ENCODE assay signal across 18 cellular contexts in the genomic region with DNA sequence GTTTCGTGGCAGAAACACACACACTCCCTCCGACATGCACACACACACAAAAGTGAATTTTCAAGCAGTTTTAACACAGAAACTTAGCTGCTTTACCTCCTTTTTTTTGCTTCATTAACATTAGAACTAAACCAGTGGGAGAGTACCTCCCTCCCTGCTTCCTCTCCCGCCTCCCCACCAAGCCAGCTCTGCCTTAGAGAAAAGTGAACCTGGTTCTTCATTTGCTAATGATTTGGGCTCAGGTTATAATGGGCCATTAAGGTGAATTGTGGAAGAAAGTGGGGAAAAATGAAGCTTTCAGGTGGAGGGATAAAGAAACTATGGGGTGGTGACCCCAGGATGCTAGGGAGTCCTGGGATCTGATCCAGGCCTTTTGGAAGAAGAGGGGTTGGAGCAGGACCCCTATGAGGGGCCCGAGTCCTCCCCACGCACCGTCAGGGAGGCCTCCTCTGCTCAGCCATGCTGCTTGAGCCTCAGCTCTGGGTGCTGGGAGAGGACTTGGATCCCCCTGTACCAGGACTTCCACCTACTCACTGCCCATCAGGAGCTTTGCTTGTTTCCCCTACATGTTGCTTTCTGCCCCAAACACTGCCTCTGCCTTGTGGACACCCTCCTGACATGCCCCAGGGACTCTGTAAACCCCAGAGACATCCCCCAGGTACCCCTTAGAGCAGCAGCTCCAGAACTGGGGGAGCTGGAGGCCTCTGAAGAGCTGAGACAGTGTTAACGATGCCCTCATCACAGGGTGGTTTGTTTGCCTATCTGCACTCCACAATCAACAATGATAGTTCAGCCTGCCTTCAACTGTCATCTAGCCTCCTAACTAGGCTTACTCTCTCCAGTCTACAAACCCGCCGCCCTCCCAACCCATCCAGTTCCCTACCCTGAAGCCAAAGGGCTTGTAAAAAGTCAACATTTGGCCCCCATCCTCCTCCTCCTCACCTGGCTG. TPM values are rescaled to one million over a fixed set of nuclear protein-coding genes. Genes with fewer than 3 reads are reported as not detected.
DNase-seq lines count a peak whose midpoint lies in the region; ATAC-seq, FAIRE-seq and TF ChIP-seq lines count a peak whose summit lies in the region.
"Had no signal": no experiment of that assay in that cellular context is flagged by ENCODE, and none has a peak within 500 bp of the region (broad histone marks: within the 10 kb centered on the region; RNA-seq: fewer than 3 reads in every experiment).

No MANE protein-coding gene starts in this region.

- H3K36me3 ChIP-seq in CD8-positive, alpha-beta memory T cell (ENCODE audit: insufficient read depth, low read length) = no peaks in the 10 kb centered on the region
- no peaks in the 10 kb centered on the region for H3K36me3 ChIP-seq in HUES48 (ENCODE audit: control insufficient read depth, insufficient read depth, low read length)
- no peaks in the 10 kb centered on the region for H3K36me3 ChIP-seq in GM12878 (ENCODE audit: control insufficient read depth in 2 of 2, insufficient read depth in 2 of 2, low read length in 1 of 2)
- H3K36me3 ChIP-seq: pancreas had no signal

- no peaks in the 10 kb centered on the region for H3K27me3 ChIP-seq in CD8-positive, alpha-beta memory T cell (ENCODE audit: insufficient read depth, low read length, poor library complexity, severe bottlenecking)
- H3K27me3 ChIP-seq in HUES48 (ENCODE audit: control insufficient read depth, insufficient read depth, low read length) (no peaks in the 10 kb centered on the region), GM12878 (replicated peaks in 1 of 2; ENCODE audit: control insufficient read depth in 2 of 2, insufficient read depth in 2 of 2, low read length in 1 of 2) (no peaks in the 10 kb centered on the region)
- H3K27me3 ChIP-seq: pancreas had no signal

- peak overlapping the region; percentile 29 for H3K27ac ChIP-seq in CD8-positive, alpha-beta memory T cell (ENCODE audit: low read depth, low read length)
- H3K27ac ChIP-seq in HUES48 (ENCODE audit: low read depth, low read length) = peak overlapping the region; percentile 92
- no peak overlapping the region for H3K27ac ChIP-seq in GM12878 (ENCODE audit: control insufficient read depth, insufficient read depth)
- H3K27ac ChIP-seq: GM23248, HL-60, pancreas had no signal

- H3K36me3 Mint-ChIP-seq in CD8-positive, alpha-beta memory T cell = no peaks in the 10 kb centered on the region
- no peaks in the 10 kb centered on the region for H3K36me3 Mint-ChIP-seq in memory B cell

- no peak overlapping the region for H3K4me3 ChIP-seq in CD8-positive, alpha-beta memory T cell (ENCODE audit: low read length)
- H3K4me3 ChIP-seq in HUES48 (ENCODE audit: low read depth, low read length) (peak overlapping the region; percentile 31; the same call in 1 of the 2 replicates), GM12878 (no peak overlapping the region)
- H3K4me3 ChIP-seq: GM23248, pancreas had no signal

- H3K4me1 Mint-ChIP-seq in CD8-positive, alpha-beta memory T cell = peaks cover 0 to 10% (median 4%) of the 10 kb centered on the region in 3 donors
- peaks cover 3% of the 10 kb centered on the region for H3K4me1 Mint-ChIP-seq in memory B cell

- no peak for TF ChIP-seq EP300 in GM12878 (IDR thresholded peaks at IDR 0.05; ENCODE audit: borderline replicate concordance in 1 of 2, control insufficient read depth in 1 of 2, low read depth in 2 of 2, low read length in 2 of 2)

- no peaks in the 10 kb centered on the region for H3K9me3 Mint-ChIP-seq in CD8-positive, alpha-beta memory T cell
- H3K9me3 Mint-ChIP-seq in memory B cell = no peaks in the 10 kb centered on the region

- H3K27me3 Mint-ChIP-seq in CD8-positive, alpha-beta memory T cell = no peaks in the 10 kb centered on the region
- H3K27me3 Mint-ChIP-seq in memory B cell = no peaks in the 10 kb centered on the region

- ATAC-seq in GM12878 (peak; percentile 42), memory B cell (ENCODE audit: low read depth) (no peak)
- ATAC-seq: sciatic nerve had no signal

- H3K4me1 ChIP-seq in CD8-positive, alpha-beta memory T cell (ENCODE audit: insufficient read depth, low read length) = peaks cover 10% of the 10 kb centered on the region
- H3K4me1 ChIP-seq in HUES48 (ENCODE audit: control insufficient read depth, insufficient read depth, low read length) = peaks cover 59% of the 10 kb centered on the region
- H3K4me1 ChIP-seq in GM12878 (ENCODE audit: control insufficient read depth, insufficient read depth, low read length) = no peaks in the 10 kb centered on the region; the same call in 1 of the 2 replicates
- H3K4me1 ChIP-seq: pancreas had no signal

- peak overlapping the region; percentile 45 for H2AFZ ChIP-seq in GM12878 (ENCODE audit: control insufficient read depth, low read depth, low read length)
- H2AFZ ChIP-seq: GM23248 had no signal

- RAD21 ChIA-PET in GM12878 (lab: Charles Lee; ENCODE audit: unreplicated experiment) = interaction anchor here (0.6 to 2.0 kb wide), 8 partner anchors 8 to 349 kb away, joined by 3 to 7 read pairs (median 5); no protein-coding TSS in a partner anchor

- no peak for TF ChIP-seq CTCF in GM12878 (IDR thresholded peaks at IDR 0.05 in 2 of 3, conservative IDR thresholded peaks at IDR 0.05 in 1 of 3; ENCODE audit: control insufficient read depth in 2 of 3, extremely low read depth in 1 of 3, insufficient read depth in 1 of 3, low read depth in 3 of 3, low read length in 3 of 3)

- H3K9me3 ChIP-seq in CD8-positive, alpha-beta memory T cell (ENCODE audit: low read length) = no peaks in the 10 kb centered on the region
- H3K9me3 ChIP-seq in HUES48 (ENCODE audit: control insufficient read depth, insufficient read depth, low read length) (no peaks in the 10 kb centered on the region), GM12878 (replicated peaks; ENCODE audit: control insufficient read depth, insufficient read depth, low read length) (no peaks in the 10 kb centered on the region)
- H3K9me3 ChIP-seq: Caco-2, pancreas had no signal

- H3K4me2 ChIP-seq in GM12878 (ENCODE audit: control insufficient read depth, insufficient read depth) = peak overlapping the region; percentile 68

- no peak overlapping the region; the same call in 1 of the 2 replicates for H3K9ac ChIP-seq in HUES48 (ENCODE audit: low read depth, low read length)
- no peak overlapping the region for H3K9ac ChIP-seq in GM12878 (ENCODE audit: control insufficient read depth, insufficient read depth, low read length)
- H3K9ac ChIP-seq: GM23248 had no signal

- CTCF ChIA-PET in CD8-positive, alpha-beta memory T cell (lab: Charles Lee) = interaction anchor here (1.4 kb wide), 1 partner anchor 9 kb away, joined by 3 read pairs; no protein-coding TSS in a partner anchor
- CTCF ChIA-PET in GM12878 (lab: Yijun Ruan, JAX) = interaction anchor here (0.8 to 1.4 kb wide), 5 partner anchors 10 to 349 kb away, joined by 3 read pairs; no protein-coding TSS in a partner anchor

- no TSS peak for BruUV-seq in GM12878 (replicated peaks; lab: Mats Ljungman, UMichigan)

- no peaks in the 10 kb centered on the region for H3K79me2 ChIP-seq in GM12878 (ENCODE audit: control insufficient read depth, insufficient read depth, low read length)

- 73% methylated on average over 9 of the region's 9 CpGs for WGBS in GM12878 (ENCODE audit: insufficient coverage, insufficient replicate concordance, low lambda C conversion rate, missing lambda C conversion rate)

- POLR2A ChIA-PET in CD8-positive, alpha-beta memory T cell (lab: Charles Lee) = no interaction called here
- POLR2A ChIA-PET in GM12878 (lab: Charles Lee) = interaction anchor here (0.7 to 3.0 kb wide), 3 partner anchors 8 to 49 kb away, joined by 3 to 11 read pairs (median 3); no protein-coding TSS in a partner anchor

- SMC1A ChIA-PET in GM12878 (lab: Charles Lee; ENCODE audit: uncharacterized antibody, unreplicated experiment) = interaction anchor here (0.6 to 2.2 kb wide), 12 partner anchors 13 to 348 kb away, joined by 3 to 8 read pairs (median 3); no protein-coding TSS in a partner anchor

- no peak for TF ChIP-seq POLR2A in GM12878 (IDR thresholded peaks at IDR 0.05; ENCODE audit: low read depth, low read length)

- in situ Hi-C loops in GM12878 (cut with MboI) = loop anchor here (5.0 kb wide), 1 partner anchor 226 kb away; no protein-coding TSS in a partner anchor

- no peaks in the 10 kb centered on the region for H4K20me1 ChIP-seq in GM12878 (ENCODE audit: control insufficient read depth, insufficient read depth)

- peak overlapping the region in 5 of 7 donors; percentile 2 to 84 (median 65) for H3K4me3 Mint-ChIP-seq in CD8-positive, alpha-beta memory T cell
- no peak overlapping the region for H3K4me3 Mint-ChIP-seq in memory B cell

- FAIRE-seq in GM12878 (lab: Jason Lieb, UNC) (no peak), RCC 7860 (lab: Jason Lieb, UNC) (no peak)
- FAIRE-seq: endometrium, pancreas had no signal

- H3K27ac Mint-ChIP-seq in CD8-positive, alpha-beta memory T cell = peak overlapping the region in 3 of 8 donors; percentile 10 to 95 (median 29)
- H3K27ac Mint-ChIP-seq in memory B cell = peak overlapping the region; percentile 16

- DNase-seq in CD8-positive, alpha-beta memory T cell = no peak
- DNase-seq in GM12878 (ENCODE audit: low read depth, low spot score) = no peak
- DNase-seq in memory B cell (ENCODE audit: low spot score in 2 of 2) = no peak
- DNase-seq in RCC 7860 (ENCODE audit: low spot score) = no peak
- no peak for DNase-seq in MV-4-11 (lab: John Stamatoyannopoulos, UW)
- DNase-seq in stimulated activated CD8-positive, alpha-beta memory T cell treated with anti-CD3 and anti-CD28 coated beads, Interleukin-4, amount 100 ng/mL, for 48 hours = no peak
- DNase-seq: activated effector memory CD4-positive, alpha-beta T cell treated with Interleukin-2 at 50 U/mL for 16 hours; Caco-2; GM23248; NCI-H1436 treated with DMSO at 0.1 percent for 48 hours; NCI-H226; NK-92 treated with Interleukin-12 subunit alpha and Interleukin-12 subunit beta, amount 100 ng/mL, for 24 hours; pancreas; substantia nigra had no signal

- no peak for TF ChIP-seq RAD21 in GM12878 (IDR thresholded peaks at IDR 0.05; ENCODE audit: insufficient read depth, low read depth, low read length)

- intact Hi-C loops in GM12878 (cut with micrococcal nuclease; ENCODE audit: unreplicated experiment) = no loop called here

RNA-seq across cellular contexts. Expression of a gene that starts 6.5 kb away (rescaled TPM):
- 10 to 100 TPM; 28.4 to 29.1 TPM for total RNA-seq in CD8-positive, alpha-beta memory T cell
- 43.7 TPM for polyA plus RNA-seq in CD8-positive, alpha-beta memory T cell
- 38.3 and 39.7 TPM in 2 replicates for total RNA-seq in GM12878 (2013; cell fraction: nucleolus; rRNA removed)
- total RNA-seq in GM12878 (2014; rRNA removed) (16.5 TPM in 2 replicates), GM12878 (2014; rRNA removed; fragmentation: Illumina TruSeq; extraction: Trizol) (17.2 and 17.8 TPM in 2 replicates), GM12878 (2021) (22.4 and 27.2 TPM in 2 replicates)
- polyA plus RNA-seq in GM12878 (2011; ENCODE audit: low read depth) = 9.6 TPM
- polyA plus RNA-seq in GM12878 (2011; rRNA removed) (15.0 and 15.2 TPM in 2 replicates), GM12878 (2014; fragmentation: Illumina TruSeq; extraction: Trizol) (14.4 and 17.9 TPM in 2 replicates), GM12878 (2014; fragmentation: Nextera tagmentation; extraction: Ambion mirVana) (1 to 10 TPM; 5.9 to 6.3 TPM), GM12878 (2014; rRNA removed) (11.8 and 13.6 TPM in 2 replicates), GM12878 (2016; fragmentation: Nextera tagmentation; extraction: Ambion mirVana) (10 to 100 TPM; 18.6 to 19.4 TPM)
- polyA plus RNA-seq in GM12878 (2011; cell fraction: cytosol; rRNA removed) = 11.4 and 12.2 TPM in 2 replicates
- polyA plus RNA-seq in GM12878 (2011; cell fraction: nucleus; rRNA removed) = 20.8 and 25.7 TPM in 2 replicates
- 12.5 and 13.0 TPM in 2 replicates for polyA plus RNA-seq in GM12878 (2012)
- polyA minus RNA-seq in GM12878 (2011; rRNA and poly(A)+ RNA removed) = 25.3 and 25.9 TPM in 2 replicates
- 9.2 and 10.0 TPM in 2 replicates for polyA minus RNA-seq in GM12878 (2011; cell fraction: cytosol; rRNA and poly(A)+ RNA removed)
- polyA minus RNA-seq in GM12878 (2011; cell fraction: nucleus; rRNA and poly(A)+ RNA removed) = 11.4 and 23.8 TPM in 2 replicates
